ENCODE assay signal across 11 cellular contexts in the genomic region with DNA sequence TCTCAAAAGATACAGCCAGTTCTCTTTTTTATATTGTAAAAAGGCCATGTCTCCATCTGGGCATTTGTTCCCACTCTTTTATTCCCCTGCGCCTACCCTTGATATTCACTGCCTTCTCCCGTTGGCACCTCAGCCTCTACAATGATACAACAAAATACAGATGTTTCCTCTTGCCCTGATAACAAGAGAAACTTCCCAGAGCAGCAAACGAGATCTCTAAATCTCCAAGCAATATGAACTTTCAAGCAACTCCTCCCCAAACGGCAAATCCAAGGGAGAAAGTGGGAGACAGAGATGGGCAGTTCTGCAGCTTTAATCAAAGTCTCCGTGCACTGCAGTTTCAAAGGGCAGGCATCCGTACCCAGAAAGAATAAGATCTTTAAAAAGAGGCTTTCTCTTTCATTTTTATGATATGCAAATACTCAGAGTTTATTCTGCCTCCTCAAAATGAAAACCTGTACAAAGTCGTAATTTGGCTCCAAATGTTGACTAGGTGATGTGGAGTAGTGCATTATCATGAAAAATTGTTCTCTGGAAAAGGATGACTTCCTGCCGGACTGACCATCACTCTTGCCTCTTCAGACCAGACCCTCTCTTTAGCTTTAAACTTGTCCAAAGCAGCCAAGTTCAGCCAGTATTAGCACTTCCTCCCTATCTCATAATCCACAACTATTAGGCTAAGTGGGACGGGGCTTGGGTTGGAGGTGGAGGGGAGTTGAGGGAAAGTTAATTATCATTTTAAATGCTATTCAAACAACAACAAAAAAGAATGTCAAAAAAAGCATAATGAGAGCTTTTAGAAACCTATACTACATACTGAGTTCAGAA. TPM values are rescaled to one million over a fixed set of nuclear protein-coding genes. Genes with fewer than 3 reads are reported as not detected.
DNase-seq lines count a peak whose midpoint lies in the region; ATAC-seq and TF ChIP-seq lines count a peak whose summit lies in the region.
"Had no signal": no experiment of that assay in that cellular context is flagged by ENCODE, and none has a peak within 500 bp of the region (broad histone marks: within the 10 kb centered on the region; RNA-seq: fewer than 3 reads in every experiment).

No MANE protein-coding gene starts in this region.

- ATAC-seq in GM18505 (IDR thresholded peaks at IDR 0.05; ENCODE audit: unreplicated experiment) = no peak

- intact Hi-C loops in breast epithelium (cut with DNase I; ENCODE audit: low total_unique reads) = no loop called here
- intact Hi-C loops in mammary epithelial cell (cut with micrococcal nuclease) = no loop called here
- intact Hi-C loops in uterus (cut with DNase I; ENCODE audit: low total_unique reads) = no loop called here

- H4K20me1 ChIP-seq in mammary epithelial cell (ENCODE audit: insufficient read depth, low read length) = no peaks in the 10 kb centered on the region

- CTCF ChIA-PET in mammary epithelial cell (lab: Charles Lee; ENCODE audit: low non-redundant PET) = no interaction called here

- H3K27me3 ChIP-seq in breast epithelium (no peaks in the 10 kb centered on the region), mammary epithelial cell (ENCODE audit: insufficient read depth, low read length) (no peaks in the 10 kb centered on the region), mucosa of stomach (ENCODE audit: control insufficient read depth, insufficient read depth, low read length) (peaks cover 7% of the 10 kb centered on the region), uterus (no peaks in the 10 kb centered on the region)

- H3K4me3 ChIP-seq in breast epithelium (peak overlapping the region; percentile 35 to 63 (median 47)), mammary epithelial cell (replicated peaks in 1 of 3; ENCODE audit: insufficient read depth in 1 of 3, low read depth in 2 of 3, low read length in 3 of 3) (no peak overlapping the region), choroid plexus epithelial cell (ENCODE audit: low read depth, low read length) (peak overlapping the region; percentile 57), mucosa of stomach (ENCODE audit: low read length) (no peak overlapping the region), uterus (peak overlapping the region; percentile 31 to 35)
- H3K4me3 ChIP-seq: SK-N-MC had no signal

- H3K36me3 ChIP-seq in breast epithelium (no peaks in the 10 kb centered on the region), mammary epithelial cell (ENCODE audit: insufficient read depth, low read length) (no peaks in the 10 kb centered on the region), mucosa of stomach (ENCODE audit: control insufficient read depth, insufficient read depth, low read length) (no peaks in the 10 kb centered on the region), uterus (no peaks in the 10 kb centered on the region)

- in situ Hi-C loops in mammary epithelial cell (cut with MboI; ENCODE audit: low sequenced_read_pairs in 2 of 2) = no loop called here

- dilution Hi-C loops in mammary epithelial cell (cut with HindIII; ENCODE audit: low sequenced_read_pairs) = no loop called here

- H3K79me2 ChIP-seq in mammary epithelial cell (ENCODE audit: insufficient read depth, low read length) = no peaks in the 10 kb centered on the region

- no TSS peak for BruUV-seq in mammary epithelial cell (replicated peaks; lab: Mats Ljungman, UMichigan)

- TF ChIP-seq CTCF in breast epithelium (IDR thresholded peaks at IDR 0.05) (no peak), mammary epithelial cell (conservative IDR thresholded peaks at IDR 0.05 in 1 of 2, IDR thresholded peaks at IDR 0.05 in 1 of 2; ENCODE audit: extremely low read depth in 1 of 2, insufficient read depth in 1 of 2, low read depth in 1 of 2, low read length in 2 of 2) (no peak), choroid plexus epithelial cell (conservative IDR thresholded peaks at IDR 0.05; ENCODE audit: low read depth, low read length) (no peak), uterus (IDR thresholded peaks at IDR 0.05) (no peak)

- H2AFZ ChIP-seq in mammary epithelial cell (ENCODE audit: low read depth, low read length) = no peak overlapping the region

- TF ChIP-seq POLR2A in breast epithelium (IDR thresholded peaks at IDR 0.05) (no peak), uterus (IDR thresholded peaks at IDR 0.05) (no peak), GM18505 (IDR thresholded peaks at IDR 0.05; ENCODE audit: borderline replicate concordance, extremely low read depth, insufficient read depth, insufficient read length) (no peak)

- DNase-seq in breast epithelium (ENCODE audit: low spot score in 2 of 2) (no peak), mammary epithelial cell (no peak), choroid plexus epithelial cell (ENCODE audit: low read depth) (no peak), uterus (no peak)
- no peak for DNase-seq in stimulated activated CD4-positive, alpha-beta T cell treated with anti-CD3 and anti-CD28 coated beads, Interleukin-1b, Interleukin-23, amount 100 ng/mL, for 48 hours
- DNase-seq in stimulated activated CD4-positive, alpha-beta T cell treated with anti-CD3 and anti-CD28 coated beads, Interleukin-15, amount 100 ng/mL, for 24 hours = no peak
- DNase-seq: activated effector memory CD4-positive, alpha-beta T cell treated with Interleukin-2 at 50 U/mL for 16 hours; NCI-H1436 treated with DMSO at 0.1 percent for 48 hours had no signal

- H3K4me1 ChIP-seq in breast epithelium = no peaks in the 10 kb centered on the region
- no peaks in the 10 kb centered on the region for H3K4me1 ChIP-seq in mammary epithelial cell (ENCODE audit: insufficient read depth, low read length)
- H3K4me1 ChIP-seq in mucosa of stomach (ENCODE audit: control insufficient read depth, insufficient read depth, low read length) = peaks cover 3% of the 10 kb centered on the region
- H3K4me1 ChIP-seq in uterus = no peaks in the 10 kb centered on the region

- H3K9ac ChIP-seq in mammary epithelial cell (ENCODE audit: insufficient read depth, low read length) (no peak overlapping the region), mucosa of stomach (ENCODE audit: low read length) (peak overlapping the region; percentile 22)

- WGBS in mammary epithelial cell (ENCODE audit: low coverage, missing lambda C conversion rate) = 79% methylated on average over 9 of the region's 9 CpGs

- H3K9me3 ChIP-seq in breast epithelium (no peaks in the 10 kb centered on the region), mammary epithelial cell (replicated peaks; ENCODE audit: insufficient read depth, low read length) (no peaks in the 10 kb centered on the region), mucosa of stomach (ENCODE audit: control insufficient read depth, low read length) (no peaks in the 10 kb centered on the region), uterus (no peaks in the 10 kb centered on the region)

- H3K27ac ChIP-seq in breast epithelium (peak overlapping the region; percentile 5 to 71), mammary epithelial cell (ENCODE audit: insufficient read depth, low read depth, low read length) (no peak overlapping the region), uterus (peak overlapping the region; percentile 52 to 61)
- H3K27ac ChIP-seq: SK-N-MC had no signal

- no peak overlapping the region for H3K4me2 ChIP-seq in mammary epithelial cell (ENCODE audit: insufficient read depth, low read depth, low read length)

RNA-seq across cellular contexts. Expression of a gene that starts 0.7 kb away (rescaled TPM):
- total RNA-seq in breast epithelium (10 to 100 TPM in 1 of 3 donors, 1 to 10 TPM in 2; 8.5 to 15.7 (median 8.6) TPM), mammary epithelial cell (under 1 TPM in 1 of 2 donors, not detected in 1; 0.17 TPM), uterus (10 to 100 TPM in 2 of 4 donors, 1 to 10 TPM in 2; 2.6 to 29.4 (median 10.1) TPM)
- polyA plus RNA-seq in mammary epithelial cell = not detected
- polyA minus RNA-seq in mammary epithelial cell = not detected

Comparison
In these comparisons a context has a peak if more than half of its experiments do, and no peak if none do; other contexts are left out.
1. H3K4me3 ChIP-seq: peak in breast epithelium (3 of 3), choroid plexus epithelial cell (single experiment) and uterus (2 of 2); none in mammary epithelial cell (0 of 3) and mucosa of stomach (single experiment).